In genomic region chr14:77122555-77123125, GRCh38 we compare ENCODE assay signal across 16 cellular contexts. TPM values are rescaled to one million over a fixed set of nuclear protein-coding genes. Genes with fewer than 3 reads are reported as not detected.
DNase-seq lines count a peak whose midpoint lies in the region; ATAC-seq and TF ChIP-seq lines count a peak whose summit lies in the region.
"Had no signal": no experiment of that assay in that cellular context is flagged by ENCODE, and none has a peak within 500 bp of the region (broad histone marks: within the 10 kb centered on the region; RNA-seq: fewer than 3 reads in every experiment).

No MANE protein-coding gene starts in this region.

- H3K27ac ChIP-seq in adrenal gland (peak overlapping the region in 2 of 5 donors; percentile 32 to 44), upper lobe of right lung (peak overlapping the region; percentile 17)
- H3K27ac ChIP-seq: neural progenitor cell, thoracic aorta had no signal

- intact Hi-C loops in activated CD4-positive, alpha-beta T cell treated with anti-CD3 and anti-CD28 coated beads, Interleukin-2, amount 10 ng/mL, durations not matched to agents 24 days and 14 days (cut with micrococcal nuclease): no loop called here
- intact Hi-C loops in adrenal gland (cut with DNase I) (no loop called here), upper lobe of right lung (cut with DNase I) (no loop called here), Right ventricle myocardium superior (cut with DNase I) (no loop called here)

- peaks cover 29% of the 10 kb centered on the region for H3K27me3 Mint-ChIP-seq in activated CD4-positive, alpha-beta T cell treated with anti-CD3 and anti-CD28 coated beads, Interleukin-2, amount 10 ng/mL, durations not matched to agents 24 days and 14 days
- peaks cover 41% of the 10 kb centered on the region for H3K27me3 Mint-ChIP-seq in mesothelial cell of epicardium (ENCODE audit: low read depth)

- H3K9me3 ChIP-seq in adrenal gland (replicated peaks in 1 of 3): no peaks in the 10 kb centered on the region
- H3K9me3 ChIP-seq in upper lobe of right lung: no peaks in the 10 kb centered on the region
- H3K9me3 ChIP-seq: thoracic aorta had no signal

- no peak for DNase-seq in activated CD4-positive, alpha-beta T cell treated with anti-CD3 and anti-CD28 coated beads, Interleukin-2, amount 10 ng/mL, durations not matched to agents 24 days and 14 days
- no peak for DNase-seq in activated CD4-positive, alpha-beta T cell treated with anti-CD3 and anti-CD28 coated beads for 1 hour
- DNase-seq in adrenal gland: peak in 4 of 7 donors; percentile 38 to 68 (median 63)
- DNase-seq in medulla oblongata (ENCODE audit: extremely low spot score): peak; percentile 13
- no peak for DNase-seq in upper lobe of right lung
- DNase-seq in mesothelial cell of epicardium (ENCODE audit: low spot score in 2 of 2, unreplicated experiment in 2 of 2): no peak
- no peak for DNase-seq in Right ventricle myocardium superior
- no peak for DNase-seq in activated naive CD4-positive, alpha-beta T cell (lab: John Stamatoyannopoulos, UW)
- DNase-seq: activated CD8-positive, alpha-beta memory T cell treated with anti-CD3 and anti-CD28 coated beads, Interleukin-2, amount 10 ng/mL, durations not matched to agents 7 days and 5 days; activated naive CD8-positive, alpha-beta T cell treated with anti-CD3 and anti-CD28 coated beads, Interleukin-2, amount 10 ng/mL, durations not matched to agents 7 days and 5 days; cortex of kidney; foreskin melanocyte; RPMI8226; T-helper 9 cell had no signal

- WGBS in adrenal gland, 4 donors: 56 to 67% (median 63%) methylated on average over 4 to 6 of the region's 6 CpGs

- H3K4me3 Mint-ChIP-seq in activated CD4-positive, alpha-beta T cell treated with anti-CD3 and anti-CD28 coated beads, Interleukin-2, amount 10 ng/mL, durations not matched to agents 24 days and 14 days: no peak overlapping the region
- H3K4me3 Mint-ChIP-seq in mesothelial cell of epicardium: no peak overlapping the region
- H3K4me3 Mint-ChIP-seq: activated CD8-positive, alpha-beta memory T cell treated with anti-CD3 and anti-CD28 coated beads, Interleukin-2, amount 10 ng/mL, durations not matched to agents 7 days and 5 days; activated naive CD8-positive, alpha-beta T cell treated with anti-CD3 and anti-CD28 coated beads, Interleukin-2, amount 10 ng/mL, durations not matched to agents 7 days and 5 days; neural progenitor cell had no signal

- no peaks in the 10 kb centered on the region for H3K9me3 Mint-ChIP-seq in activated CD4-positive, alpha-beta T cell treated with anti-CD3 and anti-CD28 coated beads, Interleukin-2, amount 10 ng/mL, durations not matched to agents 24 days and 14 days
- no peaks in the 10 kb centered on the region for H3K9me3 Mint-ChIP-seq in mesothelial cell of epicardium
- H3K9me3 Mint-ChIP-seq: activated naive CD8-positive, alpha-beta T cell treated with anti-CD3 and anti-CD28 coated beads, Interleukin-2, amount 10 ng/mL, durations not matched to agents 7 days and 5 days; neural progenitor cell had no signal

- H3K27me3 ChIP-seq in adrenal gland (no peaks in the 10 kb centered on the region), upper lobe of right lung (peaks cover 13% of the 10 kb centered on the region)

- peaks cover 11% of the 10 kb centered on the region for H3K36me3 Mint-ChIP-seq in activated CD4-positive, alpha-beta T cell treated with anti-CD3 and anti-CD28 coated beads, Interleukin-2, amount 10 ng/mL, durations not matched to agents 24 days and 14 days (ENCODE audit: low read depth)
- H3K36me3 Mint-ChIP-seq in mesothelial cell of epicardium: peaks cover 4% of the 10 kb centered on the region
- H3K36me3 Mint-ChIP-seq: activated CD8-positive, alpha-beta memory T cell treated with anti-CD3 and anti-CD28 coated beads, Interleukin-2, amount 10 ng/mL, durations not matched to agents 7 days and 5 days; activated naive CD8-positive, alpha-beta T cell treated with anti-CD3 and anti-CD28 coated beads, Interleukin-2, amount 10 ng/mL, durations not matched to agents 7 days and 5 days had no signal

- peak overlapping the region; percentile 70 for H3K27ac Mint-ChIP-seq in activated CD4-positive, alpha-beta T cell treated with anti-CD3 and anti-CD28 coated beads, Interleukin-2, amount 10 ng/mL, durations not matched to agents 24 days and 14 days
- no peak overlapping the region for H3K27ac Mint-ChIP-seq in mesothelial cell of epicardium
- H3K27ac Mint-ChIP-seq: neural progenitor cell had no signal

- peaks cover 0 to 4% of the 10 kb centered on the region in 2 donors for H3K36me3 ChIP-seq in adrenal gland (replicated peaks in 1 of 2)
- no peaks in the 10 kb centered on the region for H3K36me3 ChIP-seq in upper lobe of right lung
- H3K36me3 ChIP-seq: neural progenitor cell had no signal

- no peak overlapping the region for H3K4me3 ChIP-seq in adrenal gland
- no peak overlapping the region for H3K4me3 ChIP-seq in upper lobe of right lung
- H3K4me3 ChIP-seq: neural progenitor cell, thoracic aorta had no signal

- TF ChIP-seq POLR2A in adrenal gland (IDR thresholded peaks at IDR 0.05): no peak

- H3K4me1 ChIP-seq in adrenal gland (replicated peaks in 1 of 2) (peaks cover 22 to 45% of the 10 kb centered on the region in 2 donors), upper lobe of right lung (peaks cover 13% of the 10 kb centered on the region)

- H3K4me1 Mint-ChIP-seq in activated CD4-positive, alpha-beta T cell treated with anti-CD3 and anti-CD28 coated beads, Interleukin-2, amount 10 ng/mL, durations not matched to agents 24 days and 14 days: peaks cover 27% of the 10 kb centered on the region
- peaks cover 17% of the 10 kb centered on the region for H3K4me1 Mint-ChIP-seq in mesothelial cell of epicardium

- TF ChIP-seq CTCF in adrenal gland (IDR thresholded peaks at IDR 0.05) (no peak), upper lobe of right lung (IDR thresholded peaks at IDR 0.05) (no peak), mesothelial cell of epicardium (IDR thresholded peaks at IDR 0.05; ENCODE audit: unreplicated experiment) (no peak)

- ATAC-seq in upper lobe of right lung: no peak
- ATAC-seq in Right ventricle myocardium superior (ENCODE audit: poor library complexity): no peak
- ATAC-seq: activated CD8-positive, alpha-beta memory T cell treated with anti-CD3 and anti-CD28 coated beads, Interleukin-2, amount 10 ng/mL, durations not matched to agents 7 days and 5 days had no signal

RNA-seq across cellular contexts. Expression of gene ZDHHC22, which starts 19.0 kb away (rescaled TPM):
- total RNA-seq in activated CD4-positive, alpha-beta T cell treated with anti-CD3 and anti-CD28 coated beads, Interleukin-2, amount 10 ng/mL, durations not matched to agents 24 days and 14 days: not detected in 2 replicates
- total RNA-seq in adrenal gland: 1 to 10 TPM in 1 of 8 donors, under 1 TPM in 2, not detected in 5; 0.23 to 1.2 (median 0.28) TPM
- polyA plus RNA-seq in adrenal gland: under 1 TPM in 1 of 3 donors, not detected in 2; 0.24 TPM
- total RNA-seq in upper lobe of right lung: not detected
- not detected in 3 replicates for total RNA-seq in mesothelial cell of epicardium
- total RNA-seq in Right ventricle myocardium superior: not detected
- total RNA-seq: activated CD8-positive, alpha-beta memory T cell treated with anti-CD3 and anti-CD28 coated beads, Interleukin-2, amount 10 ng/mL, durations not matched to agents 7 days and 5 days; activated naive CD8-positive, alpha-beta T cell treated with anti-CD3 and anti-CD28 coated beads, Interleukin-2, amount 10 ng/mL, durations not matched to agents 7 days and 5 days; thoracic aorta had no signal

RNA-seq across cellular contexts. Expression of gene CIPC, which starts 24.6 kb away (rescaled TPM):
- 12.7 and 14.0 TPM in 2 replicates for total RNA-seq in activated CD4-positive, alpha-beta T cell treated with anti-CD3 and anti-CD28 coated beads, Interleukin-2, amount 10 ng/mL, durations not matched to agents 24 days and 14 days
- total RNA-seq in adrenal gland (10 to 100 TPM; 23.2 to 48.6 (median 28.8) TPM), upper lobe of right lung (24.9 TPM), mesothelial cell of epicardium (21.9 to 22.9 TPM (median 22.4 TPM) in 3 replicates), Right ventricle myocardium superior (64.1 TPM)
- 10 to 100 TPM in 1 of 3 donors, 1 to 10 TPM in 2; 3.7 to 16.1 (median 5.6) TPM for polyA plus RNA-seq in adrenal gland

RNA-seq across cellular contexts. Expression of gene TMEM63C, which starts 59.0 kb away (rescaled TPM):
- total RNA-seq in activated CD4-positive, alpha-beta T cell treated with anti-CD3 and anti-CD28 coated beads, Interleukin-2, amount 10 ng/mL, durations not matched to agents 24 days and 14 days: 1.3 and 2.3 TPM in 2 replicates
- total RNA-seq in adrenal gland (10 to 100 TPM in 3 of 8 donors, 1 to 10 TPM in 5; 2.7 to 19.7 (median 6.5) TPM), upper lobe of right lung (0.06 TPM), mesothelial cell of epicardium (6.2 to 7.7 TPM (median 7.0 TPM) in 3 replicates), Right ventricle myocardium superior (2.9 TPM)
- 10 to 100 TPM in 1 of 3 donors, 1 to 10 TPM in 2; 3.1 to 21.2 (median 7.9) TPM for polyA plus RNA-seq in adrenal gland

Comparison
In these comparisons a context has a peak if more than half of its experiments do, and no peak if none do; other contexts are left out.
1. DNase-seq: peak in adrenal gland (4 of 7) and medulla oblongata (single experiment); none in activated CD4-positive, alpha-beta T cell treated with anti-CD3 and anti-CD28 coated beads, Interleukin-2, amount 10 ng/mL, durations not matched to agents 24 days and 14 days (single experiment), activated CD4-positive, alpha-beta T cell treated with anti-CD3 and anti-CD28 coated beads for 1 hour (single experiment), upper lobe of right lung (single experiment), mesothelial cell of epicardium (0 of 2), Right ventricle myocardium superior (single experiment) and activated naive CD4-positive, alpha-beta T cell (0 of 4).